ENCODE assay signal across 8 cellular contexts in genomic region chr12:106581543-106582263, GRCh38. TPM values are rescaled to one million over a fixed set of nuclear protein-coding genes. Genes with fewer than 3 reads are reported as not detected.
DNase-seq lines count a peak whose midpoint lies in the region; ATAC-seq and TF ChIP-seq lines count a peak whose summit lies in the region.

No MANE protein-coding gene starts in this region.

- H4K91ac ChIP-seq in mesenchymal stem cell (ENCODE audit: low read length) = no peak overlapping the region

- H3K79me1 ChIP-seq in mesenchymal stem cell (replicated peaks; ENCODE audit: low read length, poor library complexity, severe bottlenecking) = no peaks in the 10 kb centered on the region

- H3K18ac ChIP-seq in mesenchymal stem cell (ENCODE audit: low read depth in 1 of 2, low read length in 2 of 2) = no peak overlapping the region

- POLR2A ChIA-PET in CD4-positive, alpha-beta T cell (lab: Charles Lee) = no interaction called here
- POLR2A ChIA-PET in HEK293 (lab: Yijun Ruan, JAX) = no interaction called here

- H3K4me3 Mint-ChIP-seq in CD4-positive, alpha-beta T cell = peak overlapping the region; percentile 35
- H3K4me3 Mint-ChIP-seq in chondrocyte (ENCODE audit: unreplicated experiment) = peak overlapping the region; percentile 47

- H3K14ac ChIP-seq in mesenchymal stem cell (ENCODE audit: low read length in 2 of 2) = no peak overlapping the region

- H3K27ac ChIP-seq in CD4-positive, alpha-beta T cell (ENCODE audit: low read depth, low read length) = no peak overlapping the region
- no peak overlapping the region for H3K27ac ChIP-seq in HEK293 (ENCODE audit: extremely low read depth, low read depth, low read length)
- no peak overlapping the region for H3K27ac ChIP-seq in mesenchymal stem cell (ENCODE audit: low read length, poor library complexity, severe bottlenecking)
- no peak overlapping the region for H3K27ac ChIP-seq in esophagus squamous epithelium
- H3K27ac ChIP-seq in Peyer's patch = no peak overlapping the region

- intact Hi-C loops in CD4-positive, alpha-beta T cell (cut with DNase I, micrococcal nuclease) = no loop called here
- intact Hi-C loops in esophagus squamous epithelium (cut with DNase I) = no loop called here

- no peaks in the 10 kb centered on the region for H3K9me3 ChIP-seq in CD4-positive, alpha-beta T cell (ENCODE audit: control insufficient read depth, low read length)
- H3K9me3 ChIP-seq in HEK293 (ENCODE audit: control insufficient read depth, insufficient read depth, low read depth, low read length) (no peaks in the 10 kb centered on the region), mesenchymal stem cell (ENCODE audit: control insufficient read depth, low read length) (peaks cover 3% of the 10 kb centered on the region), esophagus squamous epithelium (no peaks in the 10 kb centered on the region), Peyer's patch (no peaks in the 10 kb centered on the region)

- H3K4me2 ChIP-seq in mesenchymal stem cell (ENCODE audit: low read length, poor library complexity, severe bottlenecking) = peak overlapping the region; percentile 24

- no peak overlapping the region for H3K27ac Mint-ChIP-seq in CD4-positive, alpha-beta T cell
- H3K27ac Mint-ChIP-seq in chondrocyte (ENCODE audit: unreplicated experiment) = no peak overlapping the region

- H2BK15ac ChIP-seq in mesenchymal stem cell (ENCODE audit: low read depth, poor library complexity, severe bottlenecking) = no peak overlapping the region

- H2AFZ ChIP-seq in mesenchymal stem cell (ENCODE audit: low read depth, low read length) = no peak overlapping the region

- peaks cover 80% of the 10 kb centered on the region for H3K27me3 ChIP-seq in CD4-positive, alpha-beta T cell (ENCODE audit: control insufficient read depth, insufficient read depth, low read length)
- H3K27me3 ChIP-seq in mesenchymal stem cell (ENCODE audit: control insufficient read depth in 1 of 2, insufficient read depth in 1 of 2, low read length in 2 of 2) (peaks cover 83 to 96% of the 10 kb centered on the region in 2 experiments), esophagus squamous epithelium (peaks cover 29 to 100% (median 50%) of the 10 kb centered on the region in 4 donors), Peyer's patch (peaks cover 0 to 66% of the 10 kb centered on the region in 2 donors)

- peaks cover 79% of the 10 kb centered on the region for H3K27me3 Mint-ChIP-seq in CD4-positive, alpha-beta T cell
- peaks cover 81% of the 10 kb centered on the region for H3K27me3 Mint-ChIP-seq in chondrocyte (ENCODE audit: low read depth)

- no peak overlapping the region for H2BK120ac ChIP-seq in mesenchymal stem cell (ENCODE audit: low read depth, low read length)

- H3K4ac ChIP-seq in mesenchymal stem cell (ENCODE audit: low read depth in 1 of 2, low read length in 2 of 2) = no peak overlapping the region

- 2% methylated on average over 44 of the region's 52 CpGs for WGBS in mesenchymal stem cell
- WGBS in esophagus squamous epithelium, 2 donors = 2 to 12% methylated on average over 7 to 32 of the region's 52 CpGs

- H3K4me1 ChIP-seq in HEK293 (ENCODE audit: control insufficient read depth, insufficient read depth, low read length) (no peaks in the 10 kb centered on the region; the same call in 1 of the 2 replicates), mesenchymal stem cell (ENCODE audit: control insufficient read depth, insufficient read depth, low read depth, low read length) (peaks cover 37% of the 10 kb centered on the region), esophagus squamous epithelium (peaks cover 27 to 65% (median 41%) of the 10 kb centered on the region in 3 donors), Peyer's patch (peaks cover 0 to 50% (median 1%) of the 10 kb centered on the region in 4 donors)

- H2AK5ac ChIP-seq in mesenchymal stem cell (ENCODE audit: low read length, severe bottlenecking) = no peak overlapping the region

- H3K9ac ChIP-seq in mesenchymal stem cell (ENCODE audit: low read length) = no peak overlapping the region

- H2BK12ac ChIP-seq in mesenchymal stem cell (ENCODE audit: low read length in 2 of 2) = no peak overlapping the region

- TF ChIP-seq CTCF in CD4-positive, alpha-beta T cell (IDR thresholded peaks at IDR 0.05) = no peak
- no peak for TF ChIP-seq CTCF in HEK293 (tag by site-specific recombination; IDR thresholded peaks at IDR 0.05)
- TF ChIP-seq CTCF in chondrocyte (IDR thresholded peaks at IDR 0.05) = no peak
- no peak for TF ChIP-seq CTCF in esophagus squamous epithelium (IDR thresholded peaks at IDR 0.05)
- TF ChIP-seq CTCF in Peyer's patch (IDR thresholded peaks at IDR 0.05) = no peak

- ATAC-seq in CD4-positive, alpha-beta T cell (ENCODE audit: poor library complexity) = no peak
- ATAC-seq in GM19463 (IDR thresholded peaks at IDR 0.05; ENCODE audit: unreplicated experiment) = no peak

- H3K36me3 Mint-ChIP-seq in CD4-positive, alpha-beta T cell (ENCODE audit: low read depth) = no peaks in the 10 kb centered on the region
- no peaks in the 10 kb centered on the region for H3K36me3 Mint-ChIP-seq in chondrocyte (ENCODE audit: low read depth)

- H3K4me3 ChIP-seq in HEK293 (ENCODE audit: low read depth, low read length) (peak overlapping the region; percentile 23), mesenchymal stem cell (ENCODE audit: insufficient read depth in 1 of 2, low read depth in 1 of 2, low read length in 2 of 2) (no peak overlapping the region), esophagus squamous epithelium (peak overlapping the region in 2 of 4 donors; percentile 13 to 57), Peyer's patch (peak overlapping the region in 2 of 4 donors; percentile 6 to 31)

- H3K4me1 Mint-ChIP-seq in CD4-positive, alpha-beta T cell (ENCODE audit: low read depth) = peaks cover 41% of the 10 kb centered on the region
- peaks cover 41% of the 10 kb centered on the region for H3K4me1 Mint-ChIP-seq in chondrocyte (ENCODE audit: low read depth)

- H2BK5ac ChIP-seq in mesenchymal stem cell (ENCODE audit: low read depth, low read length, poor library complexity, severe bottlenecking) = no peak overlapping the region

- TF ChIP-seq POLR2A in esophagus squamous epithelium (IDR thresholded peaks at IDR 0.05) = no peak
- no peak for TF ChIP-seq POLR2A in Peyer's patch (IDR thresholded peaks at IDR 0.05)

- no peak for DNase-seq in CD4-positive, alpha-beta T cell
- DNase-seq in chondrocyte (ENCODE audit: low spot score) (peak; percentile 92), mesenchymal stem cell (peak; percentile 23), esophagus squamous epithelium (lab: John Stamatoyannopoulos, UW) (no peak), Peyer's patch (no peak), RPMI8226 (no peak)

- no peaks in the 10 kb centered on the region for H3K9me3 Mint-ChIP-seq in CD4-positive, alpha-beta T cell
- no peaks in the 10 kb centered on the region for H3K9me3 Mint-ChIP-seq in chondrocyte (ENCODE audit: low read depth)

- H3K36me3 ChIP-seq in HEK293 (ENCODE audit: control insufficient read depth in 2 of 2, insufficient read depth in 1 of 2, low read length in 2 of 2) (no peaks in the 10 kb centered on the region), mesenchymal stem cell (ENCODE audit: control insufficient read depth in 1 of 2, insufficient read depth in 2 of 2, low read depth in 1 of 2, low read length in 2 of 2) (peaks cover 0 to 5% of the 10 kb centered on the region in 2 experiments), esophagus squamous epithelium (no peaks in the 10 kb centered on the region), Peyer's patch (no peaks in the 10 kb centered on the region)

- H4K8ac ChIP-seq in mesenchymal stem cell (ENCODE audit: low read length) = no peak overlapping the region

- CTCF ChIA-PET in CD4-positive, alpha-beta T cell (lab: Charles Lee) = no interaction called here
- CTCF ChIA-PET in HEK293 (lab: Yijun Ruan, JAX) = no interaction called here

- no peak overlapping the region for H3K23ac ChIP-seq in mesenchymal stem cell (ENCODE audit: low read length in 2 of 2)

TF ChIP-seq in HEK293, 187 proteins besides CTCF, POLR2A, EP300 and RAD21:
- peak; percentile 90 for TF ChIP-seq REST (tag by site-specific recombination; IDR thresholded peaks at IDR 0.05)
- TF ChIP-seq ZNF202 (tag by site-specific recombination; IDR thresholded peaks at IDR 0.05; ENCODE audit: borderline replicate concordance) = 0 out of 2 replicates have a peak, but pooled peaks have one; percentile 57
- no peak for TF ChIP-seq REPIN1 (tag by site-specific recombination; IDR thresholded peaks at IDR 0.05; ENCODE audit: low read depth)

RNA-seq across cellular contexts. Expression of gene RFX4, which starts 1.1 kb away (rescaled TPM):
- not detected for total RNA-seq in CD4-positive, alpha-beta T cell
- not detected in 3 replicates for total RNA-seq in chondrocyte
- not detected for polyA plus RNA-seq in mesenchymal stem cell (2013, experiment 1 of 2)
- polyA plus RNA-seq in mesenchymal stem cell (2013, experiment 2 of 2) = not detected
- not detected for total RNA-seq in esophagus squamous epithelium
- total RNA-seq in Peyer's patch = not detected

Comparison
In these comparisons a context has a peak if more than half of its experiments do, and no peak if none do; other contexts are left out.
1. DNase-seq: peak in chondrocyte (single experiment) and mesenchymal stem cell (single experiment); none in CD4-positive, alpha-beta T cell (0 of 10), esophagus squamous epithelium (single experiment), Peyer's patch (0 of 3) and RPMI8226 (single experiment).